Comparison of ENCODE assay signal across 20 cellular contexts in the genomic region with DNA sequence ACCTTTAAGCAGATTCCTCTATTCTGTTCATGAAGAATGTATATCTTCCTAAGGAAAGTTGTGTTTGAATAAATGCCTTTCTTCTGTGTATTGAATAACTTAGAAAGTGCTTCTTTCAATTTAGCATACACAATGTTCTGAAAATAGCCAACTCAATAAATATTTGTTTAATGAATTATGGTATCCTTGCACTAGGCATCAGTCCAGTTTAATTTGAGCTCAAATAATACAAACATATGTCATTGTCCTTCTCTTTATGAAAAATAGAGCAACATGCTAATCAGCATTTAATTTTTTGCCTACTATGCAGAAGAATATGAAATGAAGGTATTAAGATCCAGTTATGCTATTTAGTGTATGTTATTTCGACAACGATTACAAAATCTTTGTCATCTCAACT.
A peak's percentile ranks its signal among the peaks of the same experiment; 100 is the strongest.
DNase-seq lines count a peak whose midpoint lies in the region; FAIRE-seq and TF ChIP-seq lines count a peak whose summit lies in the region.
"Had no signal": no experiment of that assay in that cellular context is flagged by ENCODE, and none has a peak within 500 bp of the region (broad histone marks: within the 10 kb centered on the region; RNA-seq: fewer than 3 reads in every experiment).

No MANE protein-coding gene starts in this region.

- H3K27ac ChIP-seq in 22Rv1 (peak overlapping the region; percentile 81), vagina (no peak overlapping the region)
- H3K27ac ChIP-seq: BLaER1, C4-2B had no signal

- no peak for TF ChIP-seq CTCF in 22Rv1 (IDR thresholded peaks at IDR 0.05)
- TF ChIP-seq CTCF in D721Med (IDR thresholded peaks at IDR 0.05; ENCODE audit: insufficient read depth, missing control alignments), result no peak
- TF ChIP-seq CTCF in vagina (IDR thresholded peaks at IDR 0.05), result no peak

- no peak for TF ChIP-seq POLR2A in vagina (IDR thresholded peaks at IDR 0.05)

- no peaks in the 10 kb centered on the region for H3K27me3 ChIP-seq in vagina
- H3K27me3 ChIP-seq: BLaER1 had no signal

- H3K36me3 ChIP-seq in vagina, result no peaks in the 10 kb centered on the region
- H3K36me3 ChIP-seq: BLaER1, HAP-1 had no signal

- intact Hi-C loops in vagina (cut with DNase I), result no loop called here

- DNase-seq in D721Med (ENCODE audit: insufficient read length, low spot score) (no peak), NCI-H69 (lab: John Stamatoyannopoulos, UW) (peak; percentile 44), cerebellar cortex (ENCODE audit: low spot score) (peak; percentile 52), vagina (ENCODE audit: extremely low spot score in 2 of 2) (no peak), NCI-H2227 treated with DMSO at 0.1 percent for 48 hours (lab: John Stamatoyannopoulos, UW) (no peak)
- DNase-seq: Caco-2; CD4-positive, CD25-positive, alpha-beta regulatory T cell; CD8-positive, alpha-beta T cell; DMS 273 treated with DMSO at 0.1 percent for 48 hours; DMS79 treated with DMSO at 0.1 percent for 48 hours; GOT3; HFFc6 had no signal

- no peaks in the 10 kb centered on the region for H3K9me3 ChIP-seq in vagina
- H3K9me3 ChIP-seq: BLaER1, Caco-2, HAP-1 had no signal

- FAIRE-seq in D721Med (lab: Jason Lieb, UNC), result peak; percentile 64
- FAIRE-seq: A204.1, G401.6, GM12892, H54 had no signal

- no peaks in the 10 kb centered on the region for H3K4me1 ChIP-seq in vagina
- H3K4me1 ChIP-seq: BLaER1, Caco-2, HAP-1 had no signal

- H3K4me3 ChIP-seq in vagina, result no peak overlapping the region
- H3K4me3 ChIP-seq: BLaER1, HAP-1 had no signal

Comparison
In these comparisons a context has a peak if more than half of its experiments do, and no peak if none do; other contexts are left out.
1. DNase-seq: peak in NCI-H69 (single experiment) and cerebellar cortex (single experiment); none in D721Med (single experiment), vagina (0 of 2) and NCI-H2227 treated with DMSO at 0.1 percent for 48 hours (single experiment).